1 cellular context compared by ENCODE assay signal in the genomic region with DNA sequence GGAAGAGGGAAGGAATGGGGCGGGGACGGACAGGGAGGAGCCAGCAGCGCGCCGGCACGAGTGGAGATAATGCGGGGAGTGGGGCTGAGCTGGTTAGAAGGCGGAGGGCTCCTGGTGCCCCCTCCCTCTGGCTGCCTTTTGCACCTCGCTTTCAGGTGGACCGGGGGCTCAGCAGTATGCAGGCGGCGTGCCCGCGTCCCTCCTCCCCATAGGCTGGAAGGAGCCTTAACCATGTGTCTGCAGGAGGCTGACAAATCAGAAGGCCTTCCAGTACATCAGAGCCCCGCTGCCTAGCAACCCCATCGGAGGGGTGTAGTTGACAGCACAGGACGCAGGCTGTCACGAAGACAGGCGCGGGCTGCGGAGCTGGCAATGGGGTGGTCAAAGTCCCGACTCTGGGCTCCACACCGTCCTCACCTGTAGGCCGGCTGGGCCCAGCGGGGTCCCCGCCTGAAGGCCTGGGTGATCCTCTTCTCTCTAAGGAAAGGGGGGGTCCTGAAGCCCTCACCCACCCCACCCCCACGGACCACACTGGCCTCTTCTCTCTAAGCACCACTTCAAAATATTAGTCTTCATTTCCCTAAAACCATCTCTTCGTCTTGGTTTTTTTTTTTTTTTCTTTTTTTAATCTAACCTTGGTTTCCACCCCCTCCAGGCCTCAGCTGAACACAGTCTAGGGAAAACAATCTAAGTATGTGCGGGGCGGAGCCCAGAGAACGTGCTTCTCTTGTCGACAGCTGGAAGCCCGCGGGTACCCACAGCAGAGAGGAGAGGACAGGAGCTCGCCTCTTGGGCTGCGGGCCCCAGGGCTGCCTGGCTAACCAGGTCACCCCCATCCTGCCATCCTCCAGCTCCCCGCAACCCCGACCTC.
TF ChIP-seq lines count a peak whose summit lies in the region.

No MANE protein-coding gene starts in this region.

TF ChIP-seq in K562, 482 proteins besides CTCF, POLR2A, EP300 and RAD21 (continued from another document and continues in another):
- TF ChIP-seq, protein P1, sequence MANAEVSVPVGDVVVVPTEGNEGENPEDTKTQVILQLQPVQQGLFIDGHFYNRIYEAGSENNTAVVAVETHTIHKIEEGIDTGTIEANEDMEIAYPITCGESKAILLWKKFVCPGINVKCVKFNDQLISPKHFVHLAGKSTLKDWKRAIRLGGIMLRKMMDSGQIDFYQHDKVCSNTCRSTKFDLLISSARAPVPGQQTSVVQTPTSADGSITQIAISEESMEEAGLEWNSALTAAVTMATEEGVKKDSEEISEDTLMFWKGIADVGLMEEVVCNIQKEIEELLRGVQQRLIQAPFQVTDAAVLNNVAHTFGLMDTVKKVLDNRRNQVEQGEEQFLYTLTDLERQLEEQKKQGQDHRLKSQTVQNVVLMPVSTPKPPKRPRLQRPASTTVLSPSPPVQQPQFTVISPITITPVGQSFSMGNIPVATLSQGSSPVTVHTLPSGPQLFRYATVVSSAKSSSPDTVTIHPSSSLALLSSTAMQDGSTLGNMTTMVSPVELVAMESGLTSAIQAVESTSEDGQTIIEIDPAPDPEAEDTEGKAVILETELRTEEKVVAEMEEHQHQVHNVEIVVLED (CRISPR knock-in tag; IDR thresholded peaks at IDR 0.05), result no peak
- TF ChIP-seq, protein P2, sequence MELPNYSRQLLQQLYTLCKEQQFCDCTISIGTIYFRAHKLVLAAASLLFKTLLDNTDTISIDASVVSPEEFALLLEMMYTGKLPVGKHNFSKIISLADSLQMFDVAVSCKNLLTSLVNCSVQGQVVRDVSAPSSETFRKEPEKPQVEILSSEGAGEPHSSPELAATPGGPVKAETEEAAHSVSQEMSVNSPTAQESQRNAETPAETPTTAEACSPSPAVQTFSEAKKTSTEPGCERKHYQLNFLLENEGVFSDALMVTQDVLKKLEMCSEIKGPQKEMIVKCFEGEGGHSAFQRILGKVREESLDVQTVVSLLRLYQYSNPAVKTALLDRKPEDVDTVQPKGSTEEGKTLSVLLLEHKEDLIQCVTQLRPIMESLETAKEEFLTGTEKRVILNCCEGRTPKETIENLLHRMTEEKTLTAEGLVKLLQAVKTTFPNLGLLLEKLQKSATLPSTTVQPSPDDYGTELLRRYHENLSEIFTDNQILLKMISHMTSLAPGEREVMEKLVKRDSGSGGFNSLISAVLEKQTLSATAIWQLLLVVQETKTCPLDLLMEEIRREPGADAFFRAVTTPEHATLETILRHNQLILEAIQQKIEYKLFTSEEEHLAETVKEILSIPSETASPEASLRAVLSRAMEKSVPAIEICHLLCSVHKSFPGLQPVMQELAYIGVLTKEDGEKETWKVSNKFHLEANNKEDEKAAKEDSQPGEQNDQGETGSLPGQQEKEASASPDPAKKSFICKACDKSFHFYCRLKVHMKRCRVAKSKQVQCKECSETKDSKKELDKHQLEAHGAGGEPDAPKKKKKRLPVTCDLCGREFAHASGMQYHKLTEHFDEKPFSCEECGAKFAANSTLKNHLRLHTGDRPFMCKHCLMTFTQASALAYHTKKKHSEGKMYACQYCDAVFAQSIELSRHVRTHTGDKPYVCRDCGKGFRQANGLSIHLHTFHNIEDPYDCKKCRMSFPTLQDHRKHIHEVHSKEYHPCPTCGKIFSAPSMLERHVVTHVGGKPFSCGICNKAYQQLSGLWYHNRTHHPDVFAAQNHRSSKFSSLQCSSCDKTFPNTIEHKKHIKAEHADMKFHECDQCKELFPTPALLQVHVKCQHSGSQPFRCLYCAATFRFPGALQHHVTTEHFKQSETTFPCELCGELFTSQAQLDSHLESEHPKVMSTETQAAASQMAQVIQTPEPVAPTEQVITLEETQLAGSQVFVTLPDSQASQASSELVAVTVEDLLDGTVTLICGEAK (IDR thresholded peaks at IDR 0.05), result no peak
- TF ChIP-seq, protein P2 (CRISPR knock-in tag; IDR thresholded peaks at IDR 0.05), result no peak
- TF ChIP-seq, protein P3, sequence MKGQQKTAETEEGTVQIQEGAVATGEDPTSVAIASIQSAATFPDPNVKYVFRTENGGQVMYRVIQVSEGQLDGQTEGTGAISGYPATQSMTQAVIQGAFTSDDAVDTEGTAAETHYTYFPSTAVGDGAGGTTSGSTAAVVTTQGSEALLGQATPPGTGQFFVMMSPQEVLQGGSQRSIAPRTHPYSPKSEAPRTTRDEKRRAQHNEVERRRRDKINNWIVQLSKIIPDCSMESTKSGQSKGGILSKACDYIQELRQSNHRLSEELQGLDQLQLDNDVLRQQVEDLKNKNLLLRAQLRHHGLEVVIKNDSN (CRISPR knock-in tag; IDR thresholded peaks at IDR 0.05), result no peak
- TF ChIP-seq LEF1 (IDR thresholded peaks at IDR 0.05) (no peak), EHMT2 (IDR thresholded peaks at IDR 0.05) (no peak), DMBX1 (CRISPR knock-in tag; IDR thresholded peaks at IDR 0.05; ENCODE audit: borderline replicate concordance) (no peak), MCM2 (IDR thresholded peaks at IDR 0.05; ENCODE audit: low read depth) (no peak), RBM39 (optimal IDR thresholded peaks at IDR 0.05; ENCODE audit: low read depth, low read length) (peak; percentile 32), NR2C2 (CRISPR knock-in tag; IDR thresholded peaks at IDR 0.05) (no peak), NR2C2 (tag; IDR thresholded peaks at IDR 0.05) (no peak), RHOXF2B (CRISPR knock-in tag; conservative IDR thresholded peaks at IDR 0.05) (no peak), KLF1 (tag; IDR thresholded peaks at IDR 0.05) (no peak), ZNF174 (CRISPR knock-in tag; IDR thresholded peaks at IDR 0.05) (no peak), CTBP1 (IDR thresholded peaks at IDR 0.05; ENCODE audit: borderline replicate concordance) (0 out of 2 replicates have a peak, but pooled peaks have one; percentile 37), FOXK2 (conservative IDR thresholded peaks at IDR 0.05 in 1 of 2, IDR thresholded peaks at IDR 0.05 in 1 of 2; ENCODE audit: low read depth in 2 of 2) (0 out of 4 replicates have a peak, but pooled peaks of 1 of the 2 experiments have one; percentile 2), SIX5 (IDR thresholded peaks at IDR 0.05; ENCODE audit: borderline replicate concordance in 1 of 2, insufficient read depth in 1 of 2, low read depth in 1 of 2, low read length in 2 of 2) (no peak), GABPB1 (CRISPR knock-in tag; IDR thresholded peaks at IDR 0.05) (0 out of 2 replicates have a peak, but pooled peaks have one; percentile 24), ZNF134 (CRISPR knock-in tag; conservative IDR thresholded peaks at IDR 0.05) (no peak), SMAD1 (IDR thresholded peaks at IDR 0.05; ENCODE audit: low read depth, low read length, partially characterized antibody) (no peak), SOX6 (IDR thresholded peaks at IDR 0.05) (no peak), ZNF384 (IDR thresholded peaks at IDR 0.05; ENCODE audit: low read depth, low read length) (peak; percentile 69; the same call in 1 of the 2 replicates), MEF2A (IDR thresholded peaks at IDR 0.05; ENCODE audit: control insufficient read depth, low read depth, low read length) (no peak), ZNF263 (CRISPR knock-in tag; IDR thresholded peaks at IDR 0.05; ENCODE audit: borderline replicate concordance) (peak; percentile 91), GTF2A2 (tag; IDR thresholded peaks at IDR 0.05) (no peak)
- TF ChIP-seq, protein P4, sequence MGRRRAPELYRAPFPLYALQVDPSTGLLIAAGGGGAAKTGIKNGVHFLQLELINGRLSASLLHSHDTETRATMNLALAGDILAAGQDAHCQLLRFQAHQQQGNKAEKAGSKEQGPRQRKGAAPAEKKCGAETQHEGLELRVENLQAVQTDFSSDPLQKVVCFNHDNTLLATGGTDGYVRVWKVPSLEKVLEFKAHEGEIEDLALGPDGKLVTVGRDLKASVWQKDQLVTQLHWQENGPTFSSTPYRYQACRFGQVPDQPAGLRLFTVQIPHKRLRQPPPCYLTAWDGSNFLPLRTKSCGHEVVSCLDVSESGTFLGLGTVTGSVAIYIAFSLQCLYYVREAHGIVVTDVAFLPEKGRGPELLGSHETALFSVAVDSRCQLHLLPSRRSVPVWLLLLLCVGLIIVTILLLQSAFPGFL (CRISPR knock-in tag; IDR thresholded peaks at IDR 0.05), result no peak
- TF ChIP-seq, protein P5, sequence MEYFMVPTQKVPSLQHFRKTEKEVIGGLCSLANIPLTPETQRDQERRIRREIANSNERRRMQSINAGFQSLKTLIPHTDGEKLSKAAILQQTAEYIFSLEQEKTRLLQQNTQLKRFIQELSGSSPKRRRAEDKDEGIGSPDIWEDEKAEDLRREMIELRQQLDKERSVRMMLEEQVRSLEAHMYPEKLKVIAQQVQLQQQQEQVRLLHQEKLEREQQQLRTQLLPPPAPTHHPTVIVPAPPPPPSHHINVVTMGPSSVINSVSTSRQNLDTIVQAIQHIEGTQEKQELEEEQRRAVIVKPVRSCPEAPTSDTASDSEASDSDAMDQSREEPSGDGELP (CRISPR knock-in tag; IDR thresholded peaks at IDR 0.05; ENCODE audit: borderline replicate concordance), result peak; percentile 32; the same call in 1 of the 2 replicates
- TF ChIP-seq, protein P6, sequence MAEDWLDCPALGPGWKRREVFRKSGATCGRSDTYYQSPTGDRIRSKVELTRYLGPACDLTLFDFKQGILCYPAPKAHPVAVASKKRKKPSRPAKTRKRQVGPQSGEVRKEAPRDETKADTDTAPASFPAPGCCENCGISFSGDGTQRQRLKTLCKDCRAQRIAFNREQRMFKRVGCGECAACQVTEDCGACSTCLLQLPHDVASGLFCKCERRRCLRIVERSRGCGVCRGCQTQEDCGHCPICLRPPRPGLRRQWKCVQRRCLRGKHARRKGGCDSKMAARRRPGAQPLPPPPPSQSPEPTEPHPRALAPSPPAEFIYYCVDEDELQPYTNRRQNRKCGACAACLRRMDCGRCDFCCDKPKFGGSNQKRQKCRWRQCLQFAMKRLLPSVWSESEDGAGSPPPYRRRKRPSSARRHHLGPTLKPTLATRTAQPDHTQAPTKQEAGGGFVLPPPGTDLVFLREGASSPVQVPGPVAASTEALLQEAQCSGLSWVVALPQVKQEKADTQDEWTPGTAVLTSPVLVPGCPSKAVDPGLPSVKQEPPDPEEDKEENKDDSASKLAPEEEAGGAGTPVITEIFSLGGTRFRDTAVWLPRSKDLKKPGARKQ (CRISPR knock-in tag; IDR thresholded peaks at IDR 0.05), result no peak
- TF ChIP-seq, protein P7, sequence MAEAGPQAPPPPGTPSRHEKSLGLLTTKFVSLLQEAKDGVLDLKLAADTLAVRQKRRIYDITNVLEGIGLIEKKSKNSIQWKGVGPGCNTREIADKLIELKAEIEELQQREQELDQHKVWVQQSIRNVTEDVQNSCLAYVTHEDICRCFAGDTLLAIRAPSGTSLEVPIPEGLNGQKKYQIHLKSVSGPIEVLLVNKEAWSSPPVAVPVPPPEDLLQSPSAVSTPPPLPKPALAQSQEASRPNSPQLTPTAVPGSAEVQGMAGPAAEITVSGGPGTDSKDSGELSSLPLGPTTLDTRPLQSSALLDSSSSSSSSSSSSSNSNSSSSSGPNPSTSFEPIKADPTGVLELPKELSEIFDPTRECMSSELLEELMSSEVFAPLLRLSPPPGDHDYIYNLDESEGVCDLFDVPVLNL (CRISPR knock-in tag; IDR thresholded peaks at IDR 0.05; ENCODE audit: low read depth), result 0 out of 2 replicates have a peak, but pooled peaks have one; percentile 56
- TF ChIP-seq, protein P8, sequence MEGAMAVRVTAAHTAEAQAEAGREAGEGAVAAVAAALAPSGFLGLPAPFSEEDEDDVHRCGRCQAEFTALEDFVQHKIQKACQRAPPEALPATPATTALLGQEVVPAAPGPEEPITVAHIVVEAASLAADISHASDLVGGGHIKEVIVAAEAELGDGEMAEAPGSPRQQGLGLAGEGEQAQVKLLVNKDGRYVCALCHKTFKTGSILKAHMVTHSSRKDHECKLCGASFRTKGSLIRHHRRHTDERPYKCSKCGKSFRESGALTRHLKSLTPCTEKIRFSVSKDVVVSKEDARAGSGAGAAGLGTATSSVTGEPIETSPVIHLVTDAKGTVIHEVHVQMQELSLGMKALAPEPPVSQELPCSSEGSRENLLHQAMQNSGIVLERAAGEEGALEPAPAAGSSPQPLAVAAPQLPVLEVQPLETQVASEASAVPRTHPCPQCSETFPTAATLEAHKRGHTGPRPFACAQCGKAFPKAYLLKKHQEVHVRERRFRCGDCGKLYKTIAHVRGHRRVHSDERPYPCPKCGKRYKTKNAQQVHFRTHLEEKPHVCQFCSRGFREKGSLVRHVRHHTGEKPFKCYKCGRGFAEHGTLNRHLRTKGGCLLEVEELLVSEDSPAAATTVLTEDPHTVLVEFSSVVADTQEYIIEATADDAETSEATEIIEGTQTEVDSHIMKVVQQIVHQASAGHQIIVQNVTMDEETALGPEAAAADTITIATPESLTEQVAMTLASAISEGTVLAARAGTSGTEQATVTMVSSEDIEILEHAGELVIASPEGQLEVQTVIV (CRISPR knock-in tag; IDR thresholded peaks at IDR 0.05; ENCODE audit: borderline replicate concordance), result no peak
- TF ChIP-seq, protein P9, sequence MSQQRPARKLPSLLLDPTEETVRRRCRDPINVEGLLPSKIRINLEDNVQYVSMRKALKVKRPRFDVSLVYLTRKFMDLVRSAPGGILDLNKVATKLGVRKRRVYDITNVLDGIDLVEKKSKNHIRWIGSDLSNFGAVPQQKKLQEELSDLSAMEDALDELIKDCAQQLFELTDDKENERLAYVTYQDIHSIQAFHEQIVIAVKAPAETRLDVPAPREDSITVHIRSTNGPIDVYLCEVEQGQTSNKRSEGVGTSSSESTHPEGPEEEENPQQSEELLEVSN (IDR thresholded peaks at IDR 0.05; ENCODE audit: borderline replicate concordance in 1 of 2, extremely low read depth in 1 of 2, insufficient read depth in 1 of 2, insufficient read length in 1 of 2, low read depth in 1 of 2, low read length in 1 of 2, poor library complexity in 1 of 2, severe bottlenecking in 1 of 2), result peak in 1 of 2 experiments; percentile 8
